In genomic region chr7:16739863-16740622, GRCh38 we compare ENCODE assay signal across 1 cellular context.
TF ChIP-seq lines count a peak whose summit lies in the region.

No MANE protein-coding gene starts in this region.

TF ChIP-seq in K562, 482 proteins besides CTCF, POLR2A, EP300 and RAD21 (continued from another document and continues in another):
- TF ChIP-seq PKNOX1 (IDR thresholded peaks at IDR 0.05), result peak; percentile 64
- TF ChIP-seq CTBP1 (IDR thresholded peaks at IDR 0.05; ENCODE audit: borderline replicate concordance), result no peak
- TF ChIP-seq SETDB1 (IDR thresholded peaks at IDR 0.05; ENCODE audit: low read length), result no peak
- TF ChIP-seq SNIP1 (IDR thresholded peaks at IDR 0.05; ENCODE audit: low read depth), result no peak
- TF ChIP-seq MXI1 (IDR thresholded peaks at IDR 0.05; ENCODE audit: low read depth, low read length), result no peak
- no peak for TF ChIP-seq ZNF76 (CRISPR knock-in tag; IDR thresholded peaks at IDR 0.05; ENCODE audit: borderline replicate concordance)
- no peak; the same call in none of the 2 replicates for TF ChIP-seq ZNF395 (CRISPR knock-in tag; IDR thresholded peaks at IDR 0.05)
- no peak for TF ChIP-seq ZNF77 (CRISPR knock-in tag; IDR thresholded peaks at IDR 0.05)
- TF ChIP-seq SRF (CRISPR knock-in tag; IDR thresholded peaks at IDR 0.05), result peak in 1 of 2 experiments; percentile 38; a peak in 1 of 4 replicates
- no peak for TF ChIP-seq ZNF253 (CRISPR knock-in tag; conservative IDR thresholded peaks at IDR 0.05)
- no peak for TF ChIP-seq TARDBP (IDR thresholded peaks at IDR 0.05)
- peak; percentile 82; the same call in 1 of the 2 replicates for TF ChIP-seq LCOR (CRISPR knock-in tag; IDR thresholded peaks at IDR 0.05)
- no peak for TF ChIP-seq BCL6 (CRISPR knock-in tag; IDR thresholded peaks at IDR 0.05)
- TF ChIP-seq ZZZ3 (IDR thresholded peaks at IDR 0.05), result no peak
- TF ChIP-seq ZNF511 (CRISPR knock-in tag; IDR thresholded peaks at IDR 0.05), result no peak
- TF ChIP-seq RFX5 (IDR thresholded peaks at IDR 0.05; ENCODE audit: low read depth, low read length), result no peak
- TF ChIP-seq CBFA2T2 (conservative IDR thresholded peaks at IDR 0.05), result peak; percentile 96
- no peak for TF ChIP-seq E2F1 (CRISPR knock-in tag; IDR thresholded peaks at IDR 0.05)
- no peak for TF ChIP-seq MBD1 (CRISPR knock-in tag; IDR thresholded peaks at IDR 0.05)
- no peak for TF ChIP-seq ZNF57 (CRISPR knock-in tag; IDR thresholded peaks at IDR 0.05)
- peak; percentile 84 for TF ChIP-seq CEBPB (tag; IDR thresholded peaks at IDR 0.05)
- no peak; the same call in 1 of the 2 replicates for TF ChIP-seq ILF3 (IDR thresholded peaks at IDR 0.05; ENCODE audit: borderline replicate concordance)
- 0 out of 2 replicates have a peak, but pooled peaks have one; percentile 34 for TF ChIP-seq CEBPG (CRISPR knock-in tag; IDR thresholded peaks at IDR 0.05)
- TF ChIP-seq CEBPG (tag; conservative IDR thresholded peaks at IDR 0.05 in 1 of 2, IDR thresholded peaks at IDR 0.05 in 1 of 2), result no peak; a peak in 2 of 4 replicates
- TF ChIP-seq CSDE1 (IDR thresholded peaks at IDR 0.05), result no peak
- TF ChIP-seq GMEB1 (CRISPR knock-in tag; IDR thresholded peaks at IDR 0.05), result no peak
- TF ChIP-seq ZNF830 (CRISPR knock-in tag; IDR thresholded peaks at IDR 0.05), result no peak
- TF ChIP-seq GABPB2 (CRISPR knock-in tag; conservative IDR thresholded peaks at IDR 0.05), result no peak
- TF ChIP-seq ARID1B (IDR thresholded peaks at IDR 0.05), result peak; percentile 98
- TF ChIP-seq ZNF592 (IDR thresholded peaks at IDR 0.05), result peak; percentile 84
- TF ChIP-seq ZNF695 (CRISPR knock-in tag; IDR thresholded peaks at IDR 0.05), result no peak
- TF ChIP-seq PCBP2 (IDR thresholded peaks at IDR 0.05; ENCODE audit: low read depth, low read length, poor library complexity, severe bottlenecking), result no peak
- peak in 1 of 2 experiments; percentile 74; a peak in 2 of 4 replicates for TF ChIP-seq ZNF639 (CRISPR knock-in tag; conservative IDR thresholded peaks at IDR 0.05 in 1 of 2, IDR thresholded peaks at IDR 0.05 in 1 of 2)
- peak; percentile 95 for TF ChIP-seq TCF3 (CRISPR knock-in tag; IDR thresholded peaks at IDR 0.05)
- no peak for TF ChIP-seq NR2C2 (CRISPR knock-in tag; IDR thresholded peaks at IDR 0.05)
- peak; percentile 36; the same call in 1 of the 2 replicates for TF ChIP-seq NR2C2 (tag; IDR thresholded peaks at IDR 0.05)
- TF ChIP-seq BRF2 (IDR thresholded peaks at IDR 0.05; ENCODE audit: borderline replicate concordance, insufficient read depth, insufficient read length), result no peak
- no peak for TF ChIP-seq SP2 (IDR thresholded peaks at IDR 0.05; ENCODE audit: extremely low read depth, low read depth, low read length, poor library complexity, severe bottlenecking)
- peak; percentile 11; the same call in 1 of the 2 replicates for TF ChIP-seq TFE3 (CRISPR knock-in tag; IDR thresholded peaks at IDR 0.05)
- TF ChIP-seq ZNF764 (CRISPR knock-in tag; IDR thresholded peaks at IDR 0.05; ENCODE audit: low read depth), result no peak
- TF ChIP-seq ZC3H4 (CRISPR knock-in tag; IDR thresholded peaks at IDR 0.05; ENCODE audit: borderline replicate concordance), result no peak
- TF ChIP-seq ARID3B (CRISPR knock-in tag; IDR thresholded peaks at IDR 0.05; ENCODE audit: borderline replicate concordance), result no peak
